Comparison of ENCODE assay signal across 1 cellular context in genomic region chr13:50358221-50358620, GRCh38.
TF ChIP-seq lines count a peak whose summit lies in the region.

No MANE protein-coding gene starts in this region.

TF ChIP-seq in GM23338, 12 proteins besides CTCF, POLR2A, EP300 and RAD21 (continued from another document):
- no peak for TF ChIP-seq ZNF462 (CRISPR knock-in tag; IDR thresholded peaks at IDR 0.05)
